8 cellular contexts compared by ENCODE assay signal in the genomic region with DNA sequence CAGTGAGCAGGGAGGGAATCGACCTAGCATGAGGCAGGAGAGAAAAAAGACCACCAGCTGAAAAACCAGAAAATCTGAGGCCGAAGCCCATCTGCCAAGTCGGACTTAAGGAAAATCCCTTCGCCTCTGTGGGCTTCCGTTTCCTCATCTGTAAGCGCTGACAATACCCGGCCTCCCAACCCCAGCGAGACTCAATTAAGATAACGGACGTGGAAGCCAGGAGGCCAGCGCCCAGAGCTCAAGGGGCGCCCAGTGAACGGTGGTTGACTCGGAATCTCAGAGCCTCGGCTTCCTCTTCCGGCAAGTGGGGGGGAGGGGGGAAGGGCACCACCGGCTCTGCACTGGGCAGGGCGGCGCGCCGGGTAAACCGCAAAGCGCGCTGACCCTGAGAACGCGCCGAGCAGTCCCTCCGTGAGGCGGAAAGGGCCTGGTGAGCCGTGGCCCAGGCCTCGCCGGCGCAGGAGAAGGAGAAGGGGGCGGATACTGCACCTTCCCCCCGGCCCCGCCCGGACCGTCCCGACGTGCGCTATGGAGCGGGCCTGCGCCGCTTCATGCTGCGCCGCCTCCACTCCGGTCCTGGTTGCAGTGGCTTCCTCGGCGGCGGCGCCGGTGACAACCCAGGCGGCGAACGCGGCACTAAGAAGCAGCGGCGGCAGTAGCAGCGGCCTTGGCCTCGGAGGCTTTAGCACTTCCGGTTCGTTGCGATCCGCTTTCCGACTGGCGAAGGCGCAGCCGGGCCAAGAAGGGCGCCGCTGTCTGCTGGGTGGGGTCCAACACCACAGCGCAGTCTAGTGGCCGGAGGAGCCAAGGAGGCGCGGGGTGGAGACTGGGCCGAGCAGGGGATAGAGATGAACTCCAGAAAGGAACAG. TPM values are rescaled to one million over a fixed set of nuclear protein-coding genes. Genes with fewer than 3 reads are reported as not detected.
DNase-seq lines count a peak whose midpoint lies in the region; ATAC-seq, FAIRE-seq and TF ChIP-seq lines count a peak whose summit lies in the region.

Gene DPP8, minus strand, starts transcription at position 693 of the 869 bp plus-strand sequence. CDS start 5,136 bp downstream, outside the sequence.

- H3K18ac ChIP-seq in H1 (ENCODE audit: extremely low read depth, low read length) (peak within 1 kb of the TSS; percentile 84), mesenchymal stem cell (ENCODE audit: low read depth in 1 of 2, low read length in 2 of 2) (peak within 1 kb of the TSS; percentile 99)

- H2BK12ac ChIP-seq in H1 (ENCODE audit: low read depth, low read length) (no peak within 1 kb of the TSS), mesenchymal stem cell (ENCODE audit: low read length in 2 of 2) (peak within 1 kb of the TSS in 1 of 2 experiments; percentile 80)

- H2BK15ac ChIP-seq in H1 (ENCODE audit: low read length) (no peak within 1 kb of the TSS), mesenchymal stem cell (ENCODE audit: low read depth, poor library complexity, severe bottlenecking) (no peak within 1 kb of the TSS)

- 2% methylated on average over 73 of the region's 75 CpGs; no CpG with 5 or more reads in 1 of the 2 experiments for WGBS in H1 (ENCODE audit: extremely low coverage in 1 of 2, insufficient coverage in 1 of 2, insufficient read length in 1 of 2, insufficient replicate concordance in 2 of 2, low coverage in 1 of 2, low lambda C conversion rate in 2 of 2, missing lambda C conversion rate in 1 of 2), 2 experiments
- WGBS in mesenchymal stem cell = under 1% methylated on average over 72 of the region's 75 CpGs

- peak within 1 kb of the TSS; percentile 81; the same call in 1 of the 2 replicates for H2BK5ac ChIP-seq in H1 (ENCODE audit: low read depth, low read length)
- peak within 1 kb of the TSS; percentile 83 for H2BK5ac ChIP-seq in mesenchymal stem cell (ENCODE audit: low read depth, low read length, poor library complexity, severe bottlenecking)

- ATAC-seq in GM19468 (IDR thresholded peaks at IDR 0.05; ENCODE audit: extremely low read depth, unreplicated experiment) = peak; percentile 80

- H4K8ac ChIP-seq in H1 (ENCODE audit: extremely low read depth, insufficient read depth, low read length) (peak within 1 kb of the TSS; percentile 98; the same call in 1 of the 2 replicates), mesenchymal stem cell (ENCODE audit: low read length) (peak within 1 kb of the TSS; percentile 97)

- H3K27ac ChIP-seq in H1 (ENCODE audit: low read depth, low read length) (peak within 1 kb of the TSS; percentile 85; the same call in 1 of the 2 replicates), mesenchymal stem cell (ENCODE audit: low read length, poor library complexity, severe bottlenecking) (peak within 1 kb of the TSS; percentile 89)

- peaks cover 6% of the 10 kb centered on the region for H3K79me1 ChIP-seq in H1 (ENCODE audit: low read depth, low read length)
- H3K79me1 ChIP-seq in mesenchymal stem cell (replicated peaks; ENCODE audit: low read length, poor library complexity, severe bottlenecking) = peaks cover 5% of the 10 kb centered on the region

- H2AK5ac ChIP-seq in H1 (ENCODE audit: low read depth, low read length) = no peak within 1 kb of the TSS
- H2AK5ac ChIP-seq in mesenchymal stem cell (ENCODE audit: low read length, severe bottlenecking) = peak within 1 kb of the TSS; percentile 74

- peak; percentile 94 to 97 (median 94) for TF ChIP-seq CTCF in H1 (IDR thresholded peaks at IDR 0.05; ENCODE audit: control extremely low read depth in 1 of 3, insufficient read depth in 1 of 3, low read depth in 1 of 3, low read length in 3 of 3)

- peak within 1 kb of the TSS; percentile 98 for H2AFZ ChIP-seq in H1 (ENCODE audit: low read length)
- peak within 1 kb of the TSS; percentile 96 for H2AFZ ChIP-seq in mesenchymal stem cell (ENCODE audit: low read depth, low read length)

- no peak for FAIRE-seq in H1 (lab: Jason Lieb, UNC)

- H3K36me3 ChIP-seq in H1 (ENCODE audit: control insufficient read depth in 2 of 4, insufficient read depth in 4 of 4, low read length in 3 of 4) (peaks cover 0 to 6% (median 1%) of the 10 kb centered on the region in 4 experiments; a peak in 4 of 8 replicates), mesenchymal stem cell (ENCODE audit: control insufficient read depth in 1 of 2, insufficient read depth in 2 of 2, low read depth in 1 of 2, low read length in 2 of 2) (peaks cover 3 to 18% of the 10 kb centered on the region in 2 experiments)

- no peak within 1 kb of the TSS for H3K4ac ChIP-seq in H1 (replicated peaks; ENCODE audit: insufficient read length, low read depth, low read length)
- peak within 1 kb of the TSS; percentile 98 for H3K4ac ChIP-seq in mesenchymal stem cell (ENCODE audit: low read depth in 1 of 2, low read length in 2 of 2)

- peak within 1 kb of the TSS; percentile 70 for H4K5ac ChIP-seq in H1 (ENCODE audit: insufficient read length, low read depth, low read length)

- H3K14ac ChIP-seq in H1 (ENCODE audit: insufficient read length) (no peak within 1 kb of the TSS), mesenchymal stem cell (ENCODE audit: low read length in 2 of 2) (peak within 1 kb of the TSS in 1 of 2 experiments; percentile 100)

- POLR2A ChIA-PET in H1 (lab: Charles Lee; ENCODE audit: partially characterized antibody) = interaction anchor here (0.6 to 3.0 kb wide), 20 partner anchors 8 to 352 kb away, joined by 3 to 29 read pairs (median 3); partner anchors contain the start of genes HACD3, RAB11A and RNU5B-1

- H3K27me3 ChIP-seq in H1 (replicated peaks in 1 of 4; ENCODE audit: control insufficient read depth in 3 of 4, extremely low read depth in 1 of 4, insufficient read depth in 3 of 4, low read length in 3 of 4) (no peaks in the 10 kb centered on the region), mesenchymal stem cell (ENCODE audit: control insufficient read depth in 1 of 2, insufficient read depth in 1 of 2, low read length in 2 of 2) (no peaks in the 10 kb centered on the region)

- no peak within 1 kb of the TSS for H3K23ac ChIP-seq in H1 (ENCODE audit: insufficient read length)
- peak within 1 kb of the TSS in 1 of 2 experiments; percentile 96 for H3K23ac ChIP-seq in mesenchymal stem cell (ENCODE audit: low read length in 2 of 2)

- H4K91ac ChIP-seq in H1 (replicated peaks; ENCODE audit: insufficient read length, low read length) (peak within 1 kb of the TSS; percentile 62), mesenchymal stem cell (ENCODE audit: low read length) (peak within 1 kb of the TSS; percentile 95)

- CTCF ChIA-PET in H1 (lab: Charles Lee; ENCODE audit: partially characterized antibody) = interaction anchor here (0.6 to 2.8 kb wide), 15 partner anchors 9 to 697 kb away, joined by 3 to 12 read pairs (median 5); no protein-coding TSS in a partner anchor

- H4K20me1 ChIP-seq in H1 (replicated peaks in 1 of 2; ENCODE audit: control insufficient read depth in 1 of 2, insufficient read depth in 2 of 2, low read length in 2 of 2) = peaks cover 1 to 3% of the 10 kb centered on the region in 2 experiments

- H3K9me3 ChIP-seq in H1 (ENCODE audit: insufficient read depth in 2 of 2, low read depth in 1 of 2, low read length in 1 of 2) (no peaks in the 10 kb centered on the region), mesenchymal stem cell (ENCODE audit: control insufficient read depth, low read length) (no peaks in the 10 kb centered on the region)

- DNase-seq in COLO829 (ENCODE audit: low spot score) (peak; percentile 64), HT-29 (ENCODE audit: low spot score) (peak; percentile 97), NOMO-1 (lab: John Stamatoyannopoulos, UW; ENCODE audit: unreplicated experiment in 2 of 2) (peak; percentile 92 to 97), H1 (ENCODE audit: low read depth in 1 of 2, low spot score in 2 of 2) (peak; percentile 81 to 97), mesenchymal stem cell (peak; percentile 96)
- peak; percentile 87 to 89 for DNase-seq in activated CD8-positive, alpha-beta memory T cell treated with anti-CD3 and anti-CD28 coated beads for 4 hours (ENCODE audit: low read depth in 2 of 2)
- peak; percentile 94 for DNase-seq in stimulated activated CD8-positive, alpha-beta memory T cell treated with anti-CD3 and anti-CD28 coated beads, Interleukin-15, amount 100 ng/mL, for 1 hour (ENCODE audit: low read depth)

- peak within 1 kb of the TSS; percentile 86 to 98 (median 92) for H3K4me3 ChIP-seq in H1 (ENCODE audit: extremely low read depth in 1 of 4, insufficient read depth in 2 of 4, low read depth in 3 of 4, low read length in 4 of 4)
- peak within 1 kb of the TSS; percentile 91 to 99 for H3K4me3 ChIP-seq in mesenchymal stem cell (ENCODE audit: insufficient read depth in 1 of 2, low read depth in 1 of 2, low read length in 2 of 2)

- H3K4me2 ChIP-seq in H1 (ENCODE audit: insufficient read depth in 1 of 2, low read depth in 2 of 2, low read length in 2 of 2) (peak within 1 kb of the TSS; percentile 83 to 89), mesenchymal stem cell (ENCODE audit: low read length, poor library complexity, severe bottlenecking) (peak within 1 kb of the TSS; percentile 95)

- no peak within 1 kb of the TSS for H2BK20ac ChIP-seq in H1 (ENCODE audit: low read length)

- H3K23me2 ChIP-seq in H1 (ENCODE audit: low read depth, low read length) = 0 out of 2 replicates have a peak, but pooled peaks cover 2% of the 10 kb centered on the region

- H3K56ac ChIP-seq in H1 (replicated peaks; ENCODE audit: insufficient read length, low read depth, low read length) = peak within 1 kb of the TSS; percentile 71

- peaks cover 1 to 3% (median 2%) of the 10 kb centered on the region in 4 experiments; a peak in 5 of 7 replicates for H3K4me1 ChIP-seq in H1 (replicated peaks in 1 of 4; ENCODE audit: control insufficient read depth in 3 of 4, insufficient read depth in 4 of 4, low read length in 3 of 4)
- peaks cover 4% of the 10 kb centered on the region for H3K4me1 ChIP-seq in mesenchymal stem cell (ENCODE audit: control insufficient read depth, insufficient read depth, low read depth, low read length)

- no peak within 1 kb of the TSS for H2BK120ac ChIP-seq in H1 (replicated peaks; ENCODE audit: low read depth, low read length)
- H2BK120ac ChIP-seq in mesenchymal stem cell (ENCODE audit: low read depth, low read length) = peak within 1 kb of the TSS; percentile 61

- H3K9ac ChIP-seq in H1 (replicated peaks in 1 of 4; ENCODE audit: extremely low read depth in 1 of 4, low read depth in 3 of 4, low read length in 3 of 4) (peak within 1 kb of the TSS; percentile 67 to 99 (median 90)), mesenchymal stem cell (ENCODE audit: low read length) (peak within 1 kb of the TSS; percentile 95)

- peak in 1 of 2 experiments; percentile 95; a peak in 2 of 3 replicates for TF ChIP-seq POLR2A in H1 (IDR thresholded peaks at IDR 0.05; ENCODE audit: control extremely low read depth in 1 of 2, low read depth in 2 of 2, low read length in 2 of 2)

- H3K79me2 ChIP-seq in H1 (ENCODE audit: control insufficient read depth in 1 of 2, insufficient read depth in 2 of 2, low read length in 2 of 2) = peaks cover 7 to 31% of the 10 kb centered on the region in 2 experiments

- TF ChIP-seq RAD21 in H1 (IDR thresholded peaks at IDR 0.05 in 1 of 2, conservative IDR thresholded peaks at IDR 0.05 in 1 of 2; ENCODE audit: low read depth in 2 of 2, low read length in 2 of 2) = peak; percentile 24 to 34; a peak in 3 of 4 replicates

- 0 out of 3 replicates have a peak, but pooled peaks of 1 of the 2 experiments have one; percentile 26 for TF ChIP-seq EP300 in H1 (IDR thresholded peaks at IDR 0.05; ENCODE audit: borderline replicate concordance in 1 of 2, low read depth in 2 of 2, low read length in 2 of 2)

RNA-seq across cellular contexts. Expression of gene DPP8, which starts in this region (rescaled TPM):
- total RNA-seq in HT-29 (2014; rRNA removed; shearing (Covaris generic)) = 28.0 and 34.3 TPM in 2 replicates
- 26.0 and 27.2 TPM in 2 replicates for total RNA-seq in H1 (2021; fragmentation: NEBNext Ultra II Directional; extraction: Animal tissue kit (Norgen Biotek cat#: 25700))
- polyA plus RNA-seq in H1 (2011; rRNA removed) = 7.2 and 9.9 TPM in 2 replicates
- 10.4 TPM for polyA plus RNA-seq in H1 (2011; cell fraction: cytosol; rRNA removed)
- 9.6 TPM for polyA plus RNA-seq in H1 (2011; cell fraction: nucleus; rRNA removed)
- polyA plus RNA-seq in H1 (2012, experiment 1 of 2) = 10.2 to 15.0 TPM (median 13.6 TPM) in 4 replicates
- 2.0 TPM for polyA plus RNA-seq in H1 (2012, experiment 2 of 2)
- polyA plus RNA-seq in H1 (2013, experiment 1 of 2) = 12.4 TPM
- polyA plus RNA-seq in H1 (2013, experiment 2 of 2) = 12.6 TPM
- 18.1 and 26.5 TPM in 2 replicates for polyA minus RNA-seq in H1 (2011; rRNA and poly(A)+ RNA removed)
- 25.2 TPM for polyA minus RNA-seq in H1 (2011; cell fraction: cytosol; rRNA and poly(A)+ RNA removed)
- 51.7 TPM for polyA minus RNA-seq in H1 (2011; cell fraction: nucleus; rRNA and poly(A)+ RNA removed)
- polyA plus RNA-seq in mesenchymal stem cell (2013, experiment 1 of 2) = 20.7 TPM
- 21.8 TPM for polyA plus RNA-seq in mesenchymal stem cell (2013, experiment 2 of 2)

Comparison
In these comparisons a context has a peak if more than half of its experiments do, and no peak if none do; other contexts are left out.
1. Peak in every context shown above with its lines: DNase-seq, ATAC-seq, H3K4me3 ChIP-seq and H3K27ac ChIP-seq.